ENCODE assay signal across 1 cellular context in the genomic region with DNA sequence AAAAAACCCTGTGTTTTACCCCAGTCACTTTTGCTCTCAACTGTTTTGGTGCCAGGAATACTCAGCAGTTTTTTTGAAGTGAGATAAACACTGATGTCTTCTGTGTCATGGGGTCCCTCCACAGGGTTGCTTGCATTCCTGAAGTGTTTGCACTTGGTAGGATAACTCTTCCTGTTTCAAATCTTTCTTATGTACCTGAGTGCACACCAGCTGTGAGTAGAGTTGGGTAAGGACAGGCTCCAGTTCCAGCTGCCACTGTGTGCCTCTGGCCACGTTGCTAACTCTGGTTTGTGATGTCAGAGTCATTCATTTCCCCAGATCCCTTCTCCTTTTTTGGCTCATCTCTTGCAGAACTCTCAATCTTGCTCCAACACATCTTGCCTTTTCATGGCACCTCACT.
TF ChIP-seq lines count a peak whose summit lies in the region.

No MANE protein-coding gene starts in this region.

TF ChIP-seq in IMR-90, 13 proteins besides CTCF, POLR2A, EP300 and RAD21 (continued from another document):
- TF ChIP-seq, protein P1, sequence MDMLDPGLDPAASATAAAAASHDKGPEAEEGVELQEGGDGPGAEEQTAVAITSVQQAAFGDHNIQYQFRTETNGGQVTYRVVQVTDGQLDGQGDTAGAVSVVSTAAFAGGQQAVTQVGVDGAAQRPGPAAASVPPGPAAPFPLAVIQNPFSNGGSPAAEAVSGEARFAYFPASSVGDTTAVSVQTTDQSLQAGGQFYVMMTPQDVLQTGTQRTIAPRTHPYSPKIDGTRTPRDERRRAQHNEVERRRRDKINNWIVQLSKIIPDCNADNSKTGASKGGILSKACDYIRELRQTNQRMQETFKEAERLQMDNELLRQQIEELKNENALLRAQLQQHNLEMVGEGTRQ (IDR thresholded peaks at IDR 0.05; ENCODE audit: low read depth, low read length) = no peak
- no peak for TF ChIP-seq SMC3 (IDR thresholded peaks at IDR 0.05; ENCODE audit: low read depth, low read length)
